In the genomic region with DNA sequence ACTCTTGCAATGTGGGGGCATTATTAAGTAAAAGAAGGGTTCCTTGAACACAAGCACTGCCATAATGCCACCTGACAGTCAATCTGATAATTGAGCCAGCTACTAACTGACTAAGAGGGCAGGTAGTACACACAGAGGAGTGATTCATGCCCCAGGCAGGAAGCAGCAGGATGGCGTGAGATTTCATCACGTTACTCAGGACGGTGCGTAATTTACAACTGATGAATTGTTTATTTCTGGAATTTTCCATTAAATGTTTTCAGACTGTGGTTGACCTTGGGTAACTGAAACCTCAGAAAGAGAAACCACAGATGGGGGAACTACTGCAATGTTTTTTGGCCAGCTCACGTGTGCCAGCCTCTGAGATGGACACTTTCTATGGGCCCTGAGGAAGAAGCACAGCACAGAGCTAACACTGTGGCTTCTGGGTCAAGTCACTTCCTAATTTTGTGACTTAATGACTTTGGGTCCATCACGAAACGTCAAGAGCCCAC, we compare ENCODE assay signal across 8 cellular contexts. TPM values are rescaled to one million over a fixed set of nuclear protein-coding genes. Genes with fewer than 3 reads are reported as not detected.
A peak's percentile ranks its signal among the peaks of the same experiment; 100 is the strongest.
DNase-seq lines count a peak whose midpoint lies in the region; ATAC-seq and TF ChIP-seq lines count a peak whose summit lies in the region.

No MANE protein-coding gene starts in this region.

- H3K27me3 ChIP-seq in DND-41 (ENCODE audit: insufficient read depth, low read length, poor library complexity), result no peaks in the 10 kb centered on the region
- no peaks in the 10 kb centered on the region for H3K27me3 ChIP-seq in H7 (ENCODE audit: control insufficient read depth, insufficient read depth, low read length)

- no peak overlapping the region for H3K4me3 ChIP-seq in DND-41 (ENCODE audit: low read depth in 1 of 2, low read length in 2 of 2)
- no peak overlapping the region for H3K4me3 ChIP-seq in fibroblast of mammary gland (ENCODE audit: control insufficient read depth, low read depth, low read length)
- H3K4me3 ChIP-seq in H7 (ENCODE audit: insufficient read depth, low read depth, low read length), result no peak overlapping the region

- ATAC-seq in DND-41 (ENCODE audit: insufficient read depth, low read depth), result peak; percentile 87
- ATAC-seq in GM21737 (IDR thresholded peaks at IDR 0.05; ENCODE audit: unreplicated experiment), result peak; percentile 64

- H2AFZ ChIP-seq in DND-41 (ENCODE audit: low read depth, low read length), result no peak overlapping the region; the same call in 1 of the 2 replicates

- H4K20me1 ChIP-seq in DND-41 (ENCODE audit: insufficient read depth, low read length), result no peaks in the 10 kb centered on the region

- H3K4me2 ChIP-seq in DND-41 (ENCODE audit: insufficient read depth, low read length), result no peak overlapping the region

- DNase-seq in DND-41, result peak; percentile 54
- DNase-seq in Kasumi-1 (lab: John Stamatoyannopoulos, UW), result peak; percentile 20 to 28
- peak; percentile 11 for DNase-seq in activated CD4-positive, alpha-beta T cell treated with anti-CD3 and anti-CD28 coated beads, Interleukin-2, amount 50 U/mL, for 1 hour
- peak; percentile 92 for DNase-seq in fibroblast of mammary gland (ENCODE audit: low read depth)
- DNase-seq in stimulated activated CD4-positive, alpha-beta T cell treated with anti-CD3 and anti-CD28 coated beads, Interleukin-2, amount 100 ng/mL, for 4 hours (ENCODE audit: low read depth), result peak; percentile 49
- no peak for DNase-seq in NCI-H526 treated with DMSO at 0.1 percent for 48 hours (lab: John Stamatoyannopoulos, UW)
- DNase-seq in H7, result no peak

- H3K27ac ChIP-seq in DND-41 (ENCODE audit: low read length), result peak overlapping the region; percentile 83

- peak overlapping the region; percentile 16; the same call in 1 of the 2 replicates for H3K9ac ChIP-seq in DND-41 (ENCODE audit: low read depth, low read length)

- H3K36me3 ChIP-seq in DND-41 (ENCODE audit: insufficient read depth, low read length) (no peaks in the 10 kb centered on the region), H7 (replicated peaks; ENCODE audit: control insufficient read depth, insufficient read depth, low read length) (no peaks in the 10 kb centered on the region)

- TF ChIP-seq CTCF in DND-41 (IDR thresholded peaks at IDR 0.05; ENCODE audit: borderline replicate concordance, extremely low read depth, low read length, poor library complexity, severe bottlenecking) (no peak), fibroblast of mammary gland (conservative IDR thresholded peaks at IDR 0.05; ENCODE audit: control insufficient read depth, insufficient read depth, low read depth, low read length) (no peak)

- H3K4me1 ChIP-seq in DND-41 (ENCODE audit: insufficient read depth, low read length), result peaks cover 34% of the 10 kb centered on the region

- no peaks in the 10 kb centered on the region for H3K79me2 ChIP-seq in DND-41 (ENCODE audit: insufficient read depth, low read length)

- no peaks in the 10 kb centered on the region for H3K9me3 ChIP-seq in DND-41 (ENCODE audit: insufficient read depth, low read length, severe bottlenecking)

RNA-seq across cellular contexts. Expression of gene C17orf67, which starts 46.7 kb away (rescaled TPM):
- 1.5 and 1.9 TPM in 2 replicates for total RNA-seq in H7 (2014; rRNA removed; shearing (Covaris generic))

RNA-seq across cellular contexts. Expression of gene DGKE, which starts 46.9 kb away (rescaled TPM):
- total RNA-seq in H7 (2014; rRNA removed; shearing (Covaris generic)), result 2.0 and 3.6 TPM in 2 replicates

Comparison
In these comparisons a context has a peak if more than half of its experiments do, and no peak if none do; other contexts are left out.
1. DNase-seq: peak in DND-41 (single experiment), Kasumi-1 (2 of 2), activated CD4-positive, alpha-beta T cell treated with anti-CD3 and anti-CD28 coated beads, Interleukin-2, amount 50 U/mL, for 1 hour (single experiment), fibroblast of mammary gland (single experiment) and stimulated activated CD4-positive, alpha-beta T cell treated with anti-CD3 and anti-CD28 coated beads, Interleukin-2, amount 100 ng/mL, for 4 hours (single experiment); none in NCI-H526 treated with DMSO at 0.1 percent for 48 hours (single experiment) and H7 (single experiment).